Comparison of ENCODE assay signal across 11 cellular contexts in the genomic region with DNA sequence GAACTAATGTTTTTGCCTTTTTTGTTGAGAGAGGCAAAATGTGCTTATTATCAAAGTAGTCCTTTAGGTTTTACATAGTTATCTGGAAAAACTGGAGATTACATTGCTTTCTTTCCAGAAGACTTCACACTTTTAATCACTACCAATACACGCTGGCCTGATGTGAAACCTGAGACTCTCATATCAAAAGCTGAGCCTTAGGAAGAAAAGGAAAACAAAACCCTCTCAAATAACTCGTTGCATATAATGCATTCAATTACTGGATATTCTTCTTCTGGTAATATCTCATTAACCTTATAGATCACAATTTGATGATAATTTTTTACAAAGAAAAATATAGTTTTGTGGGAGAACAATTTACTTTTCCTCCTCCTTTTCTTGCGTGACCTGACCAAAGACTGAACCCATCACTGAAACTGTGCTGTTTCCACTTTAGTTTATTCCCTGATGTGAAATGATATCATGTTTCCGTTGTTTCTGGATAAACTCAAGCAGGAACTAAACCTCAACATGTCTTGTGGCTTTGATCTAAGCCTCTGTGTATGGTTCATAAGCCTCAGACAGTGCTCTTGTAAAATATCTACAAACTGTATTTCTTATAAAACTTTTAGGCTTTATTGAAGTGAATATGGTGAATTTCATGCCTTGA.
DNase-seq lines count a peak whose midpoint lies in the region; TF ChIP-seq lines count a peak whose summit lies in the region.
"Had no signal": no experiment of that assay in that cellular context is flagged by ENCODE, and none has a peak within 500 bp of the region (broad histone marks: within the 10 kb centered on the region; RNA-seq: fewer than 3 reads in every experiment).

No MANE protein-coding gene starts in this region.

- peak; percentile 44 for DNase-seq in GM23248
- peak; percentile 33 for DNase-seq in NCI-H748 (lab: John Stamatoyannopoulos, UW; ENCODE audit: unreplicated experiment)
- peak; percentile 60 for DNase-seq in fibroblast of pulmonary artery (ENCODE audit: low read depth)
- DNase-seq in skeletal muscle cell (ENCODE audit: low read depth), result peak; percentile 49
- DNase-seq in GM13977 (ENCODE audit: low spot score), result no peak
- no peak for DNase-seq in activated naive CD8-positive, alpha-beta T cell treated with anti-CD3 and anti-CD28 coated beads for 36 hours
- no peak for DNase-seq in thyroid gland
- no peak for DNase-seq in H9
- DNase-seq: islet precursor cell; stimulated activated naive B cell treated with anti-CD40 and anti-IgM and Interleukin-4, amounts not matched to agents 10 μg/mL and 1 μg/mL and 100 μg/mL, for 72 hours; T-helper 9 cell had no signal

- H3K27ac Mint-ChIP-seq in activated naive CD8-positive, alpha-beta T cell treated with anti-CD3 and anti-CD28 coated beads for 36 hours, result no peak overlapping the region
- no peak overlapping the region for H3K27ac Mint-ChIP-seq in H9
- H3K27ac Mint-ChIP-seq: stimulated activated naive B cell treated with anti-CD40 and anti-IgM and Interleukin-4, amounts not matched to agents 10 μg/mL and 1 μg/mL and 100 μg/mL, for 72 hours had no signal

- no peak overlapping the region for H3K4me3 ChIP-seq in GM23248
- H3K4me3 ChIP-seq in fibroblast of pulmonary artery (replicated peaks; ENCODE audit: low read depth, low read length), result peak overlapping the region; percentile 11
- H3K4me3 ChIP-seq in skeletal muscle cell (ENCODE audit: low read depth, low read length), result no peak overlapping the region
- H3K4me3 ChIP-seq in thyroid gland (replicated peaks in 1 of 3), result no peak overlapping the region

- H2AK5ac ChIP-seq in H9 (ENCODE audit: insufficient read length, low read length), result no peak overlapping the region

- no peak overlapping the region for H4K5ac ChIP-seq in H9 (ENCODE audit: insufficient read length, low read depth, low read length)

- H3K4me1 ChIP-seq in GM23248 (ENCODE audit: insufficient read depth), result peaks cover 20% of the 10 kb centered on the region
- peaks cover 0 to 4% of the 10 kb centered on the region in 2 donors for H3K4me1 ChIP-seq in thyroid gland
- H3K4me1 ChIP-seq in H9 (ENCODE audit: insufficient read depth, low read length), result no peaks in the 10 kb centered on the region

- H2BK5ac ChIP-seq in H9 (ENCODE audit: insufficient read length, low read length), result no peak overlapping the region

- no peak overlapping the region for H2BK120ac ChIP-seq in H9 (ENCODE audit: low read depth, low read length, poor library complexity, severe bottlenecking)

- H3K27me3 ChIP-seq in GM23248 (replicated peaks; ENCODE audit: insufficient read depth) (no peaks in the 10 kb centered on the region), thyroid gland (no peaks in the 10 kb centered on the region), H9 (ENCODE audit: insufficient read depth, low read length) (no peaks in the 10 kb centered on the region)

- H3K9me2 ChIP-seq in GM23248 (ENCODE audit: insufficient read depth), result no peaks in the 10 kb centered on the region

- H3K4me2 ChIP-seq in GM23248 (ENCODE audit: unreplicated experiment), result peak overlapping the region; percentile 54
- H3K4me2 ChIP-seq in H9 (ENCODE audit: insufficient read depth, insufficient read length, low read length), result no peak overlapping the region

- no peak overlapping the region for H3K18ac ChIP-seq in H9 (ENCODE audit: insufficient read length, low read depth, low read length)

- no peak overlapping the region for H3K4me3 Mint-ChIP-seq in activated naive CD8-positive, alpha-beta T cell treated with anti-CD3 and anti-CD28 coated beads for 36 hours
- no peak overlapping the region for H3K4me3 Mint-ChIP-seq in H9
- H3K4me3 Mint-ChIP-seq: stimulated activated naive B cell treated with anti-CD40 and anti-IgM and Interleukin-4, amounts not matched to agents 10 μg/mL and 1 μg/mL and 100 μg/mL, for 72 hours had no signal

- H4K8ac ChIP-seq in H9 (replicated peaks; ENCODE audit: insufficient read length, low read depth, low read length), result no peak overlapping the region

- H3T11ph ChIP-seq in H9 (ENCODE audit: low read length), result no peak overlapping the region

- peaks cover 3% of the 10 kb centered on the region for H3K9me3 Mint-ChIP-seq in activated naive CD8-positive, alpha-beta T cell treated with anti-CD3 and anti-CD28 coated beads for 36 hours
- peaks cover 0 to under 1% of the 10 kb centered on the region in 2 experiments; a peak in 1 of 5 replicates for H3K9me3 Mint-ChIP-seq in H9

- H3K27ac ChIP-seq in GM23248, result peak overlapping the region; percentile 27; the same call in 1 of the 2 replicates
- H3K27ac ChIP-seq in thyroid gland, result peak overlapping the region in 1 of 3 donors; percentile 12
- no peak overlapping the region for H3K27ac ChIP-seq in H9 (ENCODE audit: insufficient read length, low read depth, low read length)

- no peaks in the 10 kb centered on the region for H3K9me3 ChIP-seq in GM23248 (ENCODE audit: low read depth)
- H3K9me3 ChIP-seq in thyroid gland, result no peaks in the 10 kb centered on the region
- H3K9me3 ChIP-seq in H9 (ENCODE audit: control insufficient read depth, low read depth, low read length), result no peaks in the 10 kb centered on the region

- TF ChIP-seq POLR2A in thyroid gland (IDR thresholded peaks at IDR 0.05), result no peak

- in situ Hi-C loops in GM23248 (cut with MboI), result no loop called here
- in situ Hi-C loops in GM13977 (cut with MboI; ENCODE audit: low pct_unique_long_range_greater_than_20kb, low sequenced_read_pairs, unreplicated experiment), result no loop called here

- H3K23ac ChIP-seq in H9 (ENCODE audit: insufficient read length, low read depth, low read length), result no peak overlapping the region

- H4K20me1 ChIP-seq in GM23248 (ENCODE audit: insufficient read depth) (no peaks in the 10 kb centered on the region), H9 (ENCODE audit: control insufficient read depth, insufficient read depth, insufficient read length) (no peaks in the 10 kb centered on the region)

- no peak overlapping the region for H3K14ac ChIP-seq in H9 (ENCODE audit: insufficient read depth, low read length)

- H3K36me3 ChIP-seq in GM23248 (ENCODE audit: low read depth), result no peaks in the 10 kb centered on the region
- no peaks in the 10 kb centered on the region for H3K36me3 ChIP-seq in thyroid gland

- WGBS in GM23248 (ENCODE audit: low coverage in 1 of 2, low lambda C conversion rate in 2 of 2, missing lambda C conversion rate in 2 of 2), 2 experiments, result 9 to 19% methylated on average over 4 of the region's 4 CpGs
- WGBS in thyroid gland, 2 donors, result 46 to 48% methylated on average over 4 of the region's 4 CpGs
- no CpG with 5 or more reads among the region's 4 CpGs for WGBS in H9 (ENCODE audit: extremely low coverage, insufficient read length, low lambda C conversion rate)

- H3K4ac ChIP-seq in H9 (ENCODE audit: low read depth, low read length), result no peak overlapping the region

- H3K9ac ChIP-seq in GM23248 (no peak overlapping the region), H9 (ENCODE audit: extremely low read depth, insufficient read length, low read length) (no peak overlapping the region)

- no peaks in the 10 kb centered on the region for H3K4me1 Mint-ChIP-seq in activated naive CD8-positive, alpha-beta T cell treated with anti-CD3 and anti-CD28 coated beads for 36 hours
- H3K4me1 Mint-ChIP-seq in H9, result no peaks in the 10 kb centered on the region; a peak in 1 of 4 replicates
- H3K4me1 Mint-ChIP-seq: stimulated activated naive B cell treated with anti-CD40 and anti-IgM and Interleukin-4, amounts not matched to agents 10 μg/mL and 1 μg/mL and 100 μg/mL, for 72 hours had no signal

- H3K79me2 ChIP-seq in GM23248 (ENCODE audit: insufficient read depth) (no peaks in the 10 kb centered on the region), H9 (ENCODE audit: insufficient read depth, low read length) (no peaks in the 10 kb centered on the region)

- no peaks in the 10 kb centered on the region for H3K79me1 ChIP-seq in H9 (ENCODE audit: insufficient read depth, low read depth, low read length, poor library complexity, severe bottlenecking)

- no peak overlapping the region for H2BK12ac ChIP-seq in H9 (ENCODE audit: insufficient read length, low read depth, low read length)

- H3K23me2 ChIP-seq in H9 (ENCODE audit: insufficient read length, low read depth, low read length, poor library complexity, severe bottlenecking), result no peaks in the 10 kb centered on the region

- intact Hi-C loops in thyroid gland (cut with DNase I), result no loop called here

- peaks cover 5% of the 10 kb centered on the region for H3K27me3 Mint-ChIP-seq in activated naive CD8-positive, alpha-beta T cell treated with anti-CD3 and anti-CD28 coated beads for 36 hours
- no peaks in the 10 kb centered on the region for H3K27me3 Mint-ChIP-seq in H9 (ENCODE audit: low read depth)
- H3K27me3 Mint-ChIP-seq: stimulated activated naive B cell treated with anti-CD40 and anti-IgM and Interleukin-4, amounts not matched to agents 10 μg/mL and 1 μg/mL and 100 μg/mL, for 72 hours had no signal

- TF ChIP-seq CTCF in fibroblast of pulmonary artery (IDR thresholded peaks at IDR 0.05; ENCODE audit: low read length, missing control alignments), result no peak
- TF ChIP-seq CTCF in GM13977 (IDR thresholded peaks at IDR 0.05; ENCODE audit: extremely low read depth, insufficient read depth, missing control alignments), result no peak
- no peak for TF ChIP-seq CTCF in thyroid gland (IDR thresholded peaks at IDR 0.05)
- TF ChIP-seq CTCF in H9 (conservative IDR thresholded peaks at IDR 0.05), result no peak

- peaks cover 13% of the 10 kb centered on the region for H3F3A ChIP-seq in GM23248 (ENCODE audit: insufficient read depth)

- no peaks in the 10 kb centered on the region for H3K36me3 Mint-ChIP-seq in activated naive CD8-positive, alpha-beta T cell treated with anti-CD3 and anti-CD28 coated beads for 36 hours
- H3K36me3 Mint-ChIP-seq in H9 (ENCODE audit: insufficient read depth in 1 of 3, low read depth in 3 of 3), result no peaks in the 10 kb centered on the region
- H3K36me3 Mint-ChIP-seq: stimulated activated naive B cell treated with anti-CD40 and anti-IgM and Interleukin-4, amounts not matched to agents 10 μg/mL and 1 μg/mL and 100 μg/mL, for 72 hours had no signal

- H3K56ac ChIP-seq in H9 (ENCODE audit: insufficient read length, low read depth, low read length), result no peak overlapping the region

- no peak overlapping the region for H4K91ac ChIP-seq in H9 (ENCODE audit: insufficient read length, low read depth, low read length)

- H2AFZ ChIP-seq in GM23248, result peak overlapping the region; percentile 69
- H2AFZ ChIP-seq in H9 (ENCODE audit: low read length), result no peak overlapping the region

- no peak overlapping the region for H2BK20ac ChIP-seq in H9 (ENCODE audit: low read depth, low read length, poor library complexity, severe bottlenecking)

- H2BK15ac ChIP-seq in H9 (ENCODE audit: low read depth, low read length), result no peak overlapping the region

Comparison
In these comparisons a context has a peak if more than half of its experiments do, and no peak if none do; other contexts are left out.
1. DNase-seq: peak in GM23248 (single experiment), NCI-H748 (single experiment), fibroblast of pulmonary artery (single experiment) and skeletal muscle cell (single experiment); none in GM13977 (single experiment), activated naive CD8-positive, alpha-beta T cell treated with anti-CD3 and anti-CD28 coated beads for 36 hours (single experiment), thyroid gland (0 of 2) and H9 (single experiment).